10 cellular contexts compared by ENCODE assay signal in genomic region chr10:61939575-61940301, GRCh38. TPM values are rescaled to one million over a fixed set of nuclear protein-coding genes. Genes with fewer than 3 reads are reported as not detected.
DNase-seq lines count a peak whose midpoint lies in the region; ATAC-seq and TF ChIP-seq lines count a peak whose summit lies in the region.
"Had no signal": no experiment of that assay in that cellular context is flagged by ENCODE, and none has a peak within 500 bp of the region (broad histone marks: within the 10 kb centered on the region; RNA-seq: fewer than 3 reads in every experiment).

No MANE protein-coding gene starts in this region.

- CTCF ChIA-PET in activated CD4-positive, alpha-beta T cell treated with anti-CD3 and anti-CD28 coated beads for 36 hours (lab: Charles Lee): interaction anchor here (0.6 to 2.1 kb wide), 5 partner anchors 107 to 789 kb away, joined by 3 to 9 read pairs (median 6); no protein-coding TSS in a partner anchor
- CTCF ChIA-PET in activated CD4-positive, alpha-beta memory T cell treated with anti-CD3 and anti-CD28 coated beads for 36 hours (lab: Charles Lee): interaction anchor here (1.2 to 4.3 kb wide), 6 partner anchors 34 to 189 kb away, joined by 3 to 25 read pairs (median 10); no protein-coding TSS in a partner anchor

- H3K27ac ChIP-seq in thoracic aorta: peak overlapping the region; percentile 32 to 66
- H3K27ac ChIP-seq: C4-2B had no signal

- DNase-seq in activated CD4-positive, alpha-beta T cell treated with anti-CD3 and anti-CD28 coated beads for 36 hours: no peak
- no peak for DNase-seq in activated CD4-positive, alpha-beta T cell treated with anti-CD3 and anti-CD28 coated beads for 1 hour
- DNase-seq in activated CD4-positive, alpha-beta memory T cell treated with anti-CD3 and anti-CD28 coated beads for 36 hours: no peak
- DNase-seq in fibroblast of villous mesenchyme (ENCODE audit: low read depth) (peak; percentile 89), thoracic aorta (ENCODE audit: low spot score) (no peak), posterior cingulate gyrus (no peak), NCI-H2081 treated with DMSO at 0.1 percent for 48 hours (lab: John Stamatoyannopoulos, UW) (no peak)
- DNase-seq: RPMI8226 had no signal

- no peaks in the 10 kb centered on the region for H3K27me3 ChIP-seq in thoracic aorta (replicated peaks; ENCODE audit: insufficient read depth)

- H3K4me1 ChIP-seq in thoracic aorta (ENCODE audit: control insufficient read depth in 1 of 2, low read depth in 2 of 2): peaks cover 70 to 74% of the 10 kb centered on the region in 2 donors

- peaks cover 94% of the 10 kb centered on the region for H3K4me1 Mint-ChIP-seq in activated CD4-positive, alpha-beta T cell treated with anti-CD3 and anti-CD28 coated beads for 36 hours
- peaks cover 84% of the 10 kb centered on the region for H3K4me1 Mint-ChIP-seq in activated CD4-positive, alpha-beta memory T cell treated with anti-CD3 and anti-CD28 coated beads for 36 hours (ENCODE audit: low read depth)

- H3K4me3 Mint-ChIP-seq in activated CD4-positive, alpha-beta T cell treated with anti-CD3 and anti-CD28 coated beads for 36 hours: peak overlapping the region; percentile 64
- peak overlapping the region; percentile 74 for H3K4me3 Mint-ChIP-seq in activated CD4-positive, alpha-beta memory T cell treated with anti-CD3 and anti-CD28 coated beads for 36 hours

- H3K27ac Mint-ChIP-seq in activated CD4-positive, alpha-beta T cell treated with anti-CD3 and anti-CD28 coated beads for 36 hours: peak overlapping the region; percentile 92
- peak overlapping the region; percentile 92 for H3K27ac Mint-ChIP-seq in activated CD4-positive, alpha-beta memory T cell treated with anti-CD3 and anti-CD28 coated beads for 36 hours

- no peaks in the 10 kb centered on the region for H3K9me3 ChIP-seq in thoracic aorta

- H3K9me3 Mint-ChIP-seq in activated CD4-positive, alpha-beta T cell treated with anti-CD3 and anti-CD28 coated beads for 36 hours (ENCODE audit: low read depth): no peaks in the 10 kb centered on the region
- H3K9me3 Mint-ChIP-seq in activated CD4-positive, alpha-beta memory T cell treated with anti-CD3 and anti-CD28 coated beads for 36 hours: no peaks in the 10 kb centered on the region

- TF ChIP-seq CTCF in fibroblast of villous mesenchyme (IDR thresholded peaks at IDR 0.05; ENCODE audit: insufficient read depth, low read depth, low read length) (no peak), thoracic aorta (IDR thresholded peaks at IDR 0.05) (no peak)

- H3K36me3 ChIP-seq in thoracic aorta: no peaks in the 10 kb centered on the region

- POLR2A ChIA-PET in activated CD4-positive, alpha-beta T cell treated with anti-CD3 and anti-CD28 coated beads for 36 hours (lab: Charles Lee): interaction anchor here (0.8 to 4.1 kb wide), 11 partner anchors 36 to 249 kb away, joined by 3 to 62 read pairs (median 11); partner anchors contain the start of gene ARID5B
- POLR2A ChIA-PET in activated CD4-positive, alpha-beta memory T cell treated with anti-CD3 and anti-CD28 coated beads for 36 hours (lab: Charles Lee): interaction anchor here (1.0 to 9.5 kb wide), 10 partner anchors 24 to 244 kb away, joined by 4 to 164 read pairs (median 13); partner anchors contain the start of gene ARID5B

- intact Hi-C loops in activated CD4-positive, alpha-beta T cell treated with anti-CD3 and anti-CD28 coated beads for 36 hours (cut with DNase I, micrococcal nuclease): loop anchor here (5.0 kb wide), 4 partner anchors 288 to 413 kb away; no protein-coding TSS in a partner anchor
- intact Hi-C loops in activated CD4-positive, alpha-beta memory T cell treated with anti-CD3 and anti-CD28 coated beads for 36 hours (cut with micrococcal nuclease): loop anchor here (5.0 kb wide), 1 partner anchor 1328 kb away; no protein-coding TSS in a partner anchor
- intact Hi-C loops in posterior cingulate gyrus (cut with DNase I): no loop called here

- H3K4me3 ChIP-seq in fibroblast of villous mesenchyme (ENCODE audit: low read depth, low read length) (no peak overlapping the region), thoracic aorta (peak overlapping the region; percentile 34)

- no peaks in the 10 kb centered on the region for H3K27me3 Mint-ChIP-seq in activated CD4-positive, alpha-beta T cell treated with anti-CD3 and anti-CD28 coated beads for 36 hours
- H3K27me3 Mint-ChIP-seq in activated CD4-positive, alpha-beta memory T cell treated with anti-CD3 and anti-CD28 coated beads for 36 hours: no peaks in the 10 kb centered on the region

- no peak for ATAC-seq in activated CD4-positive, alpha-beta T cell treated with anti-CD3 and anti-CD28 coated beads for 36 hours
- ATAC-seq in thoracic aorta (ENCODE audit: insufficient number of reproducible peaks, low FRiP score, low read depth): no peak
- ATAC-seq in HG03565 (IDR thresholded peaks at IDR 0.05; ENCODE audit: unreplicated experiment): no peak

- peaks cover 62% of the 10 kb centered on the region for H3K36me3 Mint-ChIP-seq in activated CD4-positive, alpha-beta T cell treated with anti-CD3 and anti-CD28 coated beads for 36 hours (ENCODE audit: low read depth)
- H3K36me3 Mint-ChIP-seq in activated CD4-positive, alpha-beta memory T cell treated with anti-CD3 and anti-CD28 coated beads for 36 hours: peaks cover 53% of the 10 kb centered on the region

RNA-seq across cellular contexts. Expression of gene ARID5B, which starts 38.2 kb away (rescaled TPM):
- 100 to 1,000 TPM in 1 of 2 experiments, 10 to 100 TPM in 1; 73.8 to 106 TPM for total RNA-seq in activated CD4-positive, alpha-beta T cell treated with anti-CD3 and anti-CD28 coated beads for 36 hours
- 10 to 100 TPM; 79.4 to 79.6 TPM for total RNA-seq in activated CD4-positive, alpha-beta memory T cell treated with anti-CD3 and anti-CD28 coated beads for 36 hours
- total RNA-seq in fibroblast of villous mesenchyme (126 and 162 TPM in 2 replicates), thoracic aorta (10 to 100 TPM; 60.7 to 80.4 TPM)
